Comparison of ENCODE assay signal across 22 cellular contexts in genomic region chr7:106604974-106605373, GRCh38. TPM values are rescaled to one million over a fixed set of nuclear protein-coding genes. Genes with fewer than 3 reads are reported as not detected.
DNase-seq lines count a peak whose midpoint lies in the region; ATAC-seq, FAIRE-seq and TF ChIP-seq lines count a peak whose summit lies in the region.
"Had no signal": no experiment of that assay in that cellular context is flagged by ENCODE, and none has a peak within 500 bp of the region (broad histone marks: within the 10 kb centered on the region; RNA-seq: fewer than 3 reads in every experiment).

No MANE protein-coding gene starts in this region.

- no peak overlapping the region for H4K5ac ChIP-seq in H1 (ENCODE audit: insufficient read length, low read depth, low read length)

- no peak for FAIRE-seq in H1 (lab: Jason Lieb, UNC)
- FAIRE-seq: GM18507 had no signal

- no peak overlapping the region for H3K4me3 Mint-ChIP-seq in CD4-positive, alpha-beta T cell
- no peak overlapping the region for H3K4me3 Mint-ChIP-seq in GM23338
- no peak overlapping the region for H3K4me3 Mint-ChIP-seq in T-cell
- H3K4me3 Mint-ChIP-seq: B cell; H9; T-helper 1 cell treated with Interleukin-12 subunit alpha and Interleukin-12 subunit beta and Interleukin-4 antibody, amounts not matched to agents 30 μg/mL and 1 μg/mL, for 36 hours had no signal

- no peak overlapping the region for H3K4me3 ChIP-seq in GM23338
- no peak overlapping the region for H3K4me3 ChIP-seq in H1 (ENCODE audit: extremely low read depth in 1 of 4, insufficient read depth in 2 of 4, low read depth in 3 of 4, low read length in 4 of 4)
- no peak overlapping the region for H3K4me3 ChIP-seq in colonic mucosa
- H3K4me3 ChIP-seq: SK-N-MC had no signal

- no peaks in the 10 kb centered on the region for H3K27me3 ChIP-seq in CD4-positive, alpha-beta T cell (ENCODE audit: control insufficient read depth, insufficient read depth, low read length)
- H3K27me3 ChIP-seq in GM23338 (ENCODE audit: insufficient read depth) (no peaks in the 10 kb centered on the region), H1 (replicated peaks in 1 of 4; ENCODE audit: control insufficient read depth in 3 of 4, extremely low read depth in 1 of 4, insufficient read depth in 3 of 4, low read length in 3 of 4) (no peaks in the 10 kb centered on the region), colonic mucosa (no peaks in the 10 kb centered on the region)

- H3K79me1 ChIP-seq in H1 (ENCODE audit: low read depth, low read length), result no peaks in the 10 kb centered on the region

- H2BK15ac ChIP-seq in H1 (ENCODE audit: low read length), result no peak overlapping the region

- POLR2A ChIA-PET in CD4-positive, alpha-beta T cell (lab: Charles Lee), result no interaction called here
- POLR2A ChIA-PET in T-cell (lab: Charles Lee), result no interaction called here
- POLR2A ChIA-PET in H1 (lab: Charles Lee; ENCODE audit: partially characterized antibody), result no interaction called here

- no peaks in the 10 kb centered on the region for H3K9me3 Mint-ChIP-seq in CD4-positive, alpha-beta T cell
- H3K9me3 Mint-ChIP-seq in GM23338 (no peaks in the 10 kb centered on the region), T-cell (no peaks in the 10 kb centered on the region)
- H3K9me3 Mint-ChIP-seq: H9; T-helper 1 cell treated with Interleukin-12 subunit alpha and Interleukin-12 subunit beta and Interleukin-4 antibody, amounts not matched to agents 30 μg/mL and 1 μg/mL, for 36 hours had no signal

- intact Hi-C loops in CD4-positive, alpha-beta T cell (cut with DNase I, micrococcal nuclease), result no loop called here
- intact Hi-C loops in colonic mucosa (cut with DNase I), result no loop called here

- H3K14ac ChIP-seq in H1 (ENCODE audit: insufficient read length), result no peak overlapping the region

- no peaks in the 10 kb centered on the region for H3K79me2 ChIP-seq in GM23338 (replicated peaks; ENCODE audit: insufficient read depth)
- H3K79me2 ChIP-seq in H1 (ENCODE audit: control insufficient read depth in 1 of 2, insufficient read depth in 2 of 2, low read length in 2 of 2), result no peaks in the 10 kb centered on the region

- H3K23me2 ChIP-seq in H1 (ENCODE audit: low read depth, low read length), result no peaks in the 10 kb centered on the region

- no peak overlapping the region for H2BK12ac ChIP-seq in H1 (ENCODE audit: low read depth, low read length)

- no peak for TF ChIP-seq EP300 in H1 (IDR thresholded peaks at IDR 0.05; ENCODE audit: borderline replicate concordance in 1 of 2, low read depth in 2 of 2, low read length in 2 of 2)

- ATAC-seq in CD4-positive, alpha-beta T cell (ENCODE audit: poor library complexity), result no peak
- ATAC-seq in GM23338, result peak; percentile 45; the same call in 1 of the 3 replicates
- ATAC-seq in T-cell (replicated peaks in 1 of 4), result no peak

- 83% methylated on average over 3 of the region's 3 CpGs; no CpG with 5 or more reads in 1 of the 2 experiments for WGBS in H1 (ENCODE audit: extremely low coverage in 1 of 2, insufficient coverage in 1 of 2, insufficient read length in 1 of 2, insufficient replicate concordance in 2 of 2, low coverage in 1 of 2, low lambda C conversion rate in 2 of 2, missing lambda C conversion rate in 1 of 2), 2 experiments

- DNase-seq in CD4-positive, alpha-beta T cell, result no peak
- DNase-seq in GM23338 (ENCODE audit: low spot score) (no peak), T-cell (no peak), H1 (ENCODE audit: low read depth in 1 of 2, low spot score in 2 of 2) (no peak), EL (no peak), colonic mucosa (no peak), ecto neural progenitor cell (ENCODE audit: low spot score) (no peak)
- DNase-seq: DMS153, H9, KG1, NCI-H1092, NCI-H1417 treated with DMSO at 0.1 percent for 48 hours, NCI-H187 treated with DMSO at 0.1 percent for 48 hours, NCI-H446, NCI-H524 treated with DMSO at 0.1 percent for 48 hours, NCI-H82, Right ventricle myocardium superior had no signal

- CTCF ChIA-PET in CD4-positive, alpha-beta T cell (lab: Charles Lee), result no interaction called here
- CTCF ChIA-PET in T-cell (lab: Charles Lee) (interaction anchor here in 1 of 2 donors (1.2 kb wide), 1 partner anchor 65 kb away, joined by 3 read pairs; no protein-coding TSS in a partner anchor), H1 (lab: Charles Lee; ENCODE audit: partially characterized antibody) (no interaction called here)

- no peak overlapping the region for H3K27ac ChIP-seq in CD4-positive, alpha-beta T cell (ENCODE audit: low read depth, low read length)
- no peak overlapping the region for H3K27ac ChIP-seq in GM23338 (ENCODE audit: low read depth)
- H3K27ac ChIP-seq in H1 (ENCODE audit: low read depth, low read length), result no peak overlapping the region
- H3K27ac ChIP-seq in colonic mucosa, result no peak overlapping the region
- H3K27ac ChIP-seq: C4-2B, SK-N-MC had no signal

- no peaks in the 10 kb centered on the region for H3K36me3 ChIP-seq in GM23338 (ENCODE audit: insufficient read depth)
- no peaks in the 10 kb centered on the region for H3K36me3 ChIP-seq in H1 (ENCODE audit: control insufficient read depth in 2 of 4, insufficient read depth in 4 of 4, low read length in 3 of 4)
- no peaks in the 10 kb centered on the region for H3K36me3 ChIP-seq in colonic mucosa

- H4K8ac ChIP-seq in H1 (ENCODE audit: extremely low read depth, insufficient read depth, low read length), result no peak overlapping the region

- H3K4me1 Mint-ChIP-seq in CD4-positive, alpha-beta T cell (ENCODE audit: low read depth), result peaks cover 7% of the 10 kb centered on the region
- H3K4me1 Mint-ChIP-seq in GM23338 (no peaks in the 10 kb centered on the region), T-cell (peaks cover 0 to 6% (median 6%) of the 10 kb centered on the region in 3 donors)
- H3K4me1 Mint-ChIP-seq: B cell, H9 had no signal

- no peak overlapping the region for H3K23ac ChIP-seq in H1 (ENCODE audit: insufficient read length)

- peaks cover 23% of the 10 kb centered on the region for H3K9me2 ChIP-seq in GM23338 (ENCODE audit: insufficient read depth)

- no peak for TF ChIP-seq POLR2A in H1 (IDR thresholded peaks at IDR 0.05; ENCODE audit: control extremely low read depth in 1 of 2, low read depth in 2 of 2, low read length in 2 of 2)

- H3K4me2 ChIP-seq in GM23338 (no peak overlapping the region), H1 (ENCODE audit: insufficient read depth in 1 of 2, low read depth in 2 of 2, low read length in 2 of 2) (no peak overlapping the region)

- no peak overlapping the region for H2BK120ac ChIP-seq in H1 (replicated peaks; ENCODE audit: low read depth, low read length)

- no peaks in the 10 kb centered on the region for H3K36me3 Mint-ChIP-seq in CD4-positive, alpha-beta T cell (ENCODE audit: low read depth)
- no peaks in the 10 kb centered on the region for H3K36me3 Mint-ChIP-seq in GM23338 (ENCODE audit: low read depth)
- H3K36me3 Mint-ChIP-seq in T-cell, result no peaks in the 10 kb centered on the region

- no peak for TF ChIP-seq CTCF in CD4-positive, alpha-beta T cell (IDR thresholded peaks at IDR 0.05)
- TF ChIP-seq CTCF in GM23338 (conservative IDR thresholded peaks at IDR 0.05; ENCODE audit: low read depth in 2 of 2) (no peak), H1 (IDR thresholded peaks at IDR 0.05; ENCODE audit: control extremely low read depth in 1 of 3, insufficient read depth in 1 of 3, low read depth in 1 of 3, low read length in 3 of 3) (no peak), colonic mucosa (IDR thresholded peaks at IDR 0.05) (no peak)

- no peaks in the 10 kb centered on the region for H3F3A ChIP-seq in GM23338 (replicated peaks; ENCODE audit: low read depth)

- H3K4me1 ChIP-seq in GM23338 (ENCODE audit: insufficient read depth) (peaks cover 9% of the 10 kb centered on the region), H1 (replicated peaks in 1 of 4; ENCODE audit: control insufficient read depth in 3 of 4, insufficient read depth in 4 of 4, low read length in 3 of 4) (no peaks in the 10 kb centered on the region), colonic mucosa (no peaks in the 10 kb centered on the region)

- H4K91ac ChIP-seq in H1 (replicated peaks; ENCODE audit: insufficient read length, low read length), result no peak overlapping the region

- H3K27me3 Mint-ChIP-seq in CD4-positive, alpha-beta T cell, result no peaks in the 10 kb centered on the region
- H3K27me3 Mint-ChIP-seq in GM23338 (ENCODE audit: insufficient read depth, low read depth, poor library complexity), result no peaks in the 10 kb centered on the region
- H3K27me3 Mint-ChIP-seq in T-cell, result peaks cover 0 to 3% of the 10 kb centered on the region in 2 donors

- no peak for TF ChIP-seq RAD21 in H1 (IDR thresholded peaks at IDR 0.05 in 1 of 2, conservative IDR thresholded peaks at IDR 0.05 in 1 of 2; ENCODE audit: low read depth in 2 of 2, low read length in 2 of 2)

- no peaks in the 10 kb centered on the region for H4K20me1 ChIP-seq in GM23338 (replicated peaks; ENCODE audit: insufficient read depth)
- no peaks in the 10 kb centered on the region for H4K20me1 ChIP-seq in H1 (replicated peaks in 1 of 2; ENCODE audit: control insufficient read depth in 1 of 2, insufficient read depth in 2 of 2, low read length in 2 of 2)

- no peak overlapping the region for H3K18ac ChIP-seq in H1 (ENCODE audit: extremely low read depth, low read length)

- H2AFZ ChIP-seq in GM23338 (no peak overlapping the region; the same call in 1 of the 2 replicates), H1 (ENCODE audit: low read length) (no peak overlapping the region)

- H3K9ac ChIP-seq in H1 (replicated peaks in 1 of 4; ENCODE audit: extremely low read depth in 1 of 4, low read depth in 3 of 4, low read length in 3 of 4), result no peak overlapping the region
- H3K9ac ChIP-seq in colonic mucosa (ENCODE audit: low read depth in 2 of 2, low read length in 2 of 2), result no peak overlapping the region

- no peak overlapping the region for H2AK5ac ChIP-seq in H1 (ENCODE audit: low read depth, low read length)

- H3K4ac ChIP-seq in H1 (replicated peaks; ENCODE audit: insufficient read length, low read depth, low read length), result no peak overlapping the region

- peak overlapping the region; percentile 13 for H3K27ac Mint-ChIP-seq in CD4-positive, alpha-beta T cell
- H3K27ac Mint-ChIP-seq in GM23338 (no peak overlapping the region), T-cell (peak overlapping the region; percentile 8 to 29)
- H3K27ac Mint-ChIP-seq: B cell; H9; T-helper 1 cell treated with Interleukin-12 subunit alpha and Interleukin-12 subunit beta and Interleukin-4 antibody, amounts not matched to agents 30 μg/mL and 1 μg/mL, for 36 hours had no signal

- H2BK5ac ChIP-seq in H1 (ENCODE audit: low read depth, low read length), result no peak overlapping the region

- H2BK20ac ChIP-seq in H1 (ENCODE audit: low read length), result no peak overlapping the region

- no peak overlapping the region for H3K56ac ChIP-seq in H1 (replicated peaks; ENCODE audit: insufficient read length, low read depth, low read length)

- no peaks in the 10 kb centered on the region for H3K9me3 ChIP-seq in CD4-positive, alpha-beta T cell (ENCODE audit: control insufficient read depth, low read length)
- no peaks in the 10 kb centered on the region; a peak in 1 of 4 replicates for H3K9me3 ChIP-seq in H1 (ENCODE audit: insufficient read depth in 2 of 2, low read depth in 1 of 2, low read length in 1 of 2)
- H3K9me3 ChIP-seq in colonic mucosa, result no peaks in the 10 kb centered on the region

RNA-seq across cellular contexts. Expression of gene CCDC71L, which starts 56.0 kb away (rescaled TPM):
- total RNA-seq in CD4-positive, alpha-beta T cell, result 1 to 10 TPM; 9.5 to 9.8 TPM
- 19.1 and 32.3 TPM in 2 replicates for total RNA-seq in GM23338 (2014; rRNA removed; shearing (Covaris generic))
- polyA plus RNA-seq in GM23338 (2016; fragmentation: Nextera tagmentation; extraction: Ambion mirVana), result 8.4 and 9.8 TPM in 2 replicates
- total RNA-seq in T-cell, result 10 to 100 TPM; 13.0 to 21.9 (median 14.0) TPM
- 15.8 and 16.7 TPM in 2 replicates for total RNA-seq in H1 (2021; fragmentation: NEBNext Ultra II Directional; extraction: Animal tissue kit (Norgen Biotek cat#: 25700))
- polyA plus RNA-seq in H1 (2011; rRNA removed), result 12.5 and 15.2 TPM in 2 replicates
- 11.0 TPM for polyA plus RNA-seq in H1 (2011; cell fraction: cytosol; rRNA removed)
- 8.6 TPM for polyA plus RNA-seq in H1 (2011; cell fraction: nucleus; rRNA removed)
- polyA plus RNA-seq in H1 (2012, experiment 1 of 2), result 10.1 to 13.5 TPM (median 11.7 TPM) in 4 replicates
- polyA plus RNA-seq in H1 (2012, experiment 2 of 2), result 14.4 TPM
- polyA plus RNA-seq in H1 (2013, experiment 1 of 2), result 8.1 TPM
- polyA plus RNA-seq in H1 (2013, experiment 2 of 2), result 8.7 TPM
- 1.5 and 2.8 TPM in 2 replicates for polyA minus RNA-seq in H1 (2011; rRNA and poly(A)+ RNA removed)
- polyA minus RNA-seq in H1 (2011; cell fraction: cytosol; rRNA and poly(A)+ RNA removed), result 7.0 TPM
- polyA minus RNA-seq in H1 (2011; cell fraction: nucleus; rRNA and poly(A)+ RNA removed), result 10.2 TPM
- 10 to 100 TPM; 21.3 to 21.6 TPM for total RNA-seq in colonic mucosa
